ENCODE assay signal across 11 cellular contexts in genomic region chr12:1474567-1475153, GRCh38.
A peak's percentile ranks its signal among the peaks of the same experiment; 100 is the strongest.
DNase-seq lines count a peak whose midpoint lies in the region; ATAC-seq and TF ChIP-seq lines count a peak whose summit lies in the region.
"Had no signal": no experiment of that assay in that cellular context is flagged by ENCODE, and none has a peak within 500 bp of the region (broad histone marks: within the 10 kb centered on the region; RNA-seq: fewer than 3 reads in every experiment).

No MANE protein-coding gene starts in this region.

- TF ChIP-seq EP300 in sigmoid colon (IDR thresholded peaks at IDR 0.05) = no peak

- no peak overlapping the region for H2BK20ac ChIP-seq in H9 (ENCODE audit: low read depth, low read length, poor library complexity, severe bottlenecking)

- H2BK15ac ChIP-seq in H9 (ENCODE audit: low read depth, low read length) = no peak overlapping the region

- no peak overlapping the region for H3K4me2 ChIP-seq in H9 (ENCODE audit: insufficient read depth, insufficient read length, low read length)

- H2AFZ ChIP-seq in H9 (ENCODE audit: low read length) = no peak overlapping the region

- H3K56ac ChIP-seq in H9 (ENCODE audit: insufficient read length, low read depth, low read length) = no peak overlapping the region

- no peak overlapping the region for H2BK12ac ChIP-seq in H9 (ENCODE audit: insufficient read length, low read depth, low read length)

- H3K79me2 ChIP-seq in H9 (ENCODE audit: insufficient read depth, low read length) = no peaks in the 10 kb centered on the region

- H3K4me1 Mint-ChIP-seq in H9 = no peaks in the 10 kb centered on the region
- H3K4me1 Mint-ChIP-seq in CD4-positive, alpha-beta T cell (ENCODE audit: low read depth) = peaks cover 19% of the 10 kb centered on the region

- H3K4me3 Mint-ChIP-seq in H9 = no peak overlapping the region
- H3K4me3 Mint-ChIP-seq in CD4-positive, alpha-beta T cell = no peak overlapping the region

- H2BK5ac ChIP-seq in H9 (ENCODE audit: insufficient read length, low read length) = no peak overlapping the region

- no peak for ATAC-seq in CD4-positive, alpha-beta T cell (ENCODE audit: poor library complexity)
- ATAC-seq: K562 had no signal

- no peaks in the 10 kb centered on the region for H3K79me1 ChIP-seq in H9 (ENCODE audit: insufficient read depth, low read depth, low read length, poor library complexity, severe bottlenecking)

- H3T11ph ChIP-seq in H9 (ENCODE audit: low read length) = no peak overlapping the region

- H3K27ac ChIP-seq in H9 (ENCODE audit: insufficient read length, low read depth, low read length) (no peak overlapping the region), RWPE1 (peak overlapping the region; percentile 81), sigmoid colon (peak overlapping the region; percentile 27 to 44 (median 40))
- no peak overlapping the region for H3K27ac ChIP-seq in CD4-positive, alpha-beta T cell (ENCODE audit: low read depth, low read length)

- no peak overlapping the region for H4K8ac ChIP-seq in H9 (replicated peaks; ENCODE audit: insufficient read length, low read depth, low read length)

- H3K14ac ChIP-seq in H9 (ENCODE audit: insufficient read depth, low read length) = no peak overlapping the region

- peaks cover 3 to 11% (median 4%) of the 10 kb centered on the region in 3 experiments; a peak in 3 of 7 replicates for H3K36me3 Mint-ChIP-seq in H9 (ENCODE audit: insufficient read depth in 1 of 3, low read depth in 3 of 3)
- H3K36me3 Mint-ChIP-seq in CD4-positive, alpha-beta T cell (ENCODE audit: low read depth) = no peaks in the 10 kb centered on the region

- H3K9ac ChIP-seq in H9 (ENCODE audit: extremely low read depth, insufficient read length, low read length) = no peak overlapping the region

- H3K27me3 Mint-ChIP-seq in H9 (ENCODE audit: low read depth) = no peaks in the 10 kb centered on the region
- no peaks in the 10 kb centered on the region for H3K27me3 Mint-ChIP-seq in CD4-positive, alpha-beta T cell

- TF ChIP-seq POLR2A in sigmoid colon (IDR thresholded peaks at IDR 0.05) = no peak

- H3K27me3 ChIP-seq in H9 (ENCODE audit: insufficient read depth, low read length) = no peaks in the 10 kb centered on the region
- H3K27me3 ChIP-seq in sigmoid colon = no peaks in the 10 kb centered on the region
- H3K27me3 ChIP-seq in CD4-positive, alpha-beta T cell (ENCODE audit: control insufficient read depth, insufficient read depth, low read length) = no peaks in the 10 kb centered on the region

- no peak overlapping the region for H4K5ac ChIP-seq in H9 (ENCODE audit: insufficient read length, low read depth, low read length)

- peak overlapping the region; percentile 27 for H3K18ac ChIP-seq in H9 (ENCODE audit: insufficient read length, low read depth, low read length)

- H3K9me3 Mint-ChIP-seq in H9 = no peaks in the 10 kb centered on the region
- H3K9me3 Mint-ChIP-seq in CD4-positive, alpha-beta T cell = no peaks in the 10 kb centered on the region

- POLR2A ChIA-PET in RWPE1 (lab: Yijun Ruan, JAX; ENCODE audit: low non-redundant PET) = interaction anchor here (0.7 kb wide), 1 partner anchor 518 kb away, joined by 3 read pairs; no protein-coding TSS in a partner anchor
- POLR2A ChIA-PET in CD4-positive, alpha-beta T cell (lab: Charles Lee) = interaction anchor here (1.3 kb wide), 1 partner anchor 14 kb away, joined by 4 read pairs; no protein-coding TSS in a partner anchor

- TF ChIP-seq CTCF in H9 (conservative IDR thresholded peaks at IDR 0.05) = no peak
- TF ChIP-seq CTCF in RWPE1 (conservative IDR thresholded peaks at IDR 0.05; ENCODE audit: low read depth) = no peak
- TF ChIP-seq CTCF in fibroblast of villous mesenchyme (IDR thresholded peaks at IDR 0.05; ENCODE audit: insufficient read depth, low read depth, low read length) = no peak
- TF ChIP-seq CTCF in sigmoid colon (IDR thresholded peaks at IDR 0.05) = no peak
- TF ChIP-seq CTCF in CD4-positive, alpha-beta T cell (IDR thresholded peaks at IDR 0.05) = no peak

- H3K23me2 ChIP-seq in H9 (ENCODE audit: insufficient read length, low read depth, low read length, poor library complexity, severe bottlenecking) = no peaks in the 10 kb centered on the region

- H3K27ac Mint-ChIP-seq in H9 = no peak overlapping the region
- H3K27ac Mint-ChIP-seq in CD4-positive, alpha-beta T cell = no peak overlapping the region

- H3K4me1 ChIP-seq in H9 (ENCODE audit: insufficient read depth, low read length) (no peaks in the 10 kb centered on the region), sigmoid colon (peaks cover 0 to 40% (median 28%) of the 10 kb centered on the region in 4 donors)

- H3K4ac ChIP-seq in H9 (ENCODE audit: low read depth, low read length) = no peak overlapping the region

- no peak overlapping the region for H2BK120ac ChIP-seq in H9 (ENCODE audit: low read depth, low read length, poor library complexity, severe bottlenecking)

- no peak overlapping the region for H3K23ac ChIP-seq in H9 (ENCODE audit: insufficient read length, low read depth, low read length)

- peak overlapping the region; percentile 23 for H3K4me3 ChIP-seq in fibroblast of villous mesenchyme (ENCODE audit: low read depth, low read length)
- peak overlapping the region in 2 of 4 donors; percentile 6 to 9 for H3K4me3 ChIP-seq in sigmoid colon
- H3K4me3 ChIP-seq: K562 had no signal

- no peaks in the 10 kb centered on the region for H4K20me1 ChIP-seq in H9 (ENCODE audit: control insufficient read depth, insufficient read depth, insufficient read length)

- WGBS in H9 (ENCODE audit: extremely low coverage, insufficient read length, low lambda C conversion rate) = no CpG with 5 or more reads among the region's 10 CpGs
- WGBS in sigmoid colon, 2 donors = 75 to 85% methylated on average over 10 of the region's 10 CpGs

- CTCF ChIA-PET in RWPE1 (lab: Yijun Ruan, JAX) = interaction anchor here (1.9 kb wide), 1 partner anchor 356 kb away, joined by 5 read pairs; no protein-coding TSS in a partner anchor
- CTCF ChIA-PET in CD4-positive, alpha-beta T cell (lab: Charles Lee) = interaction anchor here (0.6 kb wide), 1 partner anchor 13 kb away, joined by 3 read pairs; no protein-coding TSS in a partner anchor

- intact Hi-C loops in sigmoid colon (cut with DNase I) = no loop called here
- intact Hi-C loops in CD4-positive, alpha-beta T cell (cut with DNase I, micrococcal nuclease) = no loop called here

- H3K9me3 ChIP-seq in H9 (ENCODE audit: control insufficient read depth, low read depth, low read length) (no peaks in the 10 kb centered on the region), sigmoid colon (no peaks in the 10 kb centered on the region)
- H3K9me3 ChIP-seq in CD4-positive, alpha-beta T cell (ENCODE audit: control insufficient read depth, low read length) = no peaks in the 10 kb centered on the region

- H3K36me3 ChIP-seq in sigmoid colon = no peaks in the 10 kb centered on the region

- H2AK5ac ChIP-seq in H9 (ENCODE audit: insufficient read length, low read length) = no peak overlapping the region

- DNase-seq in H9 = no peak
- peak; percentile 19 for DNase-seq in RWPE1 (ENCODE audit: low spot score)
- peak; percentile 73 for DNase-seq in fibroblast of villous mesenchyme (ENCODE audit: low read depth)
- no peak for DNase-seq in sigmoid colon
- DNase-seq in activated T-cell treated with anti-CD3 and anti-CD28 coated beads, Interleukin-2, amount 50 U/mL, for 48 hours = no peak
- DNase-seq in stimulated activated naive CD4-positive, alpha-beta T cell (lab: John Stamatoyannopoulos, UW) = no peak
- DNase-seq in T-helper 9 cell = no peak
- no peak for DNase-seq in CD4-positive, alpha-beta T cell
- DNase-seq: activated CD4-positive, CD25-positive, alpha-beta regulatory T cell treated with anti-CD3 and anti-CD28 coated beads, Interleukin-2, amount 50 U/mL, for 72 hours; erythroblast had no signal

- no peak overlapping the region for H4K91ac ChIP-seq in H9 (ENCODE audit: insufficient read length, low read depth, low read length)

Comparison
In these comparisons a context has a peak if more than half of its experiments do, and no peak if none do; other contexts are left out.
1. DNase-seq: peak in RWPE1 (single experiment) and fibroblast of villous mesenchyme (single experiment); none in H9 (single experiment), sigmoid colon (single experiment), activated T-cell treated with anti-CD3 and anti-CD28 coated beads, Interleukin-2, amount 50 U/mL, for 48 hours (0 of 2), stimulated activated naive CD4-positive, alpha-beta T cell (0 of 6), T-helper 9 cell (single experiment) and CD4-positive, alpha-beta T cell (0 of 10).
2. H3K27ac ChIP-seq: peak in RWPE1 (single experiment) and sigmoid colon (4 of 4); none in H9 (single experiment) and CD4-positive, alpha-beta T cell (single experiment).